Comparison of ENCODE assay signal across 20 cellular contexts in the genomic region with DNA sequence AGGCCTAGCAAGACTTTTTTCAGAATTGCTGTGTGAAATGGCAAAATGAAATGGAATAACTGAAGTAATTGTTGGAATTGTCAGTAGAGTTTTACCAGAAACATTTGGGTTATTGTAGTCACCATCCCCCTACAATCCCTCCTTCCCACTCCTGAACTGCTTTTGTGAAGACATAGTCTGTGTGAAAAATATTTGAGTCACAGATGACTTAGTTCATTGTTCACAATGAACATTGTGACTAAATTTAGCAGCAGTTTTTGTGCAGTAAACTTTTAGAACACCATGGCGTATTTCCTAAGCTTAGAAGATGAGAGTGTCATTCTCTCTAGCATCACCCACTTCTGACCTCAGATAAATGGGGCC. TPM values are rescaled to one million over a fixed set of nuclear protein-coding genes. Genes with fewer than 3 reads are reported as not detected.
"Had no signal": no experiment of that assay in that cellular context is flagged by ENCODE, and none has a peak within 500 bp of the region (broad histone marks: within the 10 kb centered on the region; RNA-seq: fewer than 3 reads in every experiment).

No MANE protein-coding gene starts in this region.

- H3K9me3 ChIP-seq: right lobe of liver, testis had no signal

- H3K4me1 ChIP-seq: testis had no signal

- H3K36me3 ChIP-seq: brain microvascular endothelial cell, right lobe of liver had no signal

- H3K4me1 Mint-ChIP-seq: natural killer cell had no signal

- H3K4me3 Mint-ChIP-seq: activated naive CD8-positive, alpha-beta T cell treated with anti-CD3 and anti-CD28 coated beads for 36 hours; activated T-cell treated with anti-CD3 and anti-CD28 coated beads, Interleukin-2, amount 50 U/mL, for 24 hours; endodermal cell; natural killer cell had no signal

- H3K27ac Mint-ChIP-seq: activated naive CD8-positive, alpha-beta T cell treated with anti-CD3 and anti-CD28 coated beads for 36 hours; activated T-cell treated with anti-CD3 and anti-CD28 coated beads, Interleukin-2, amount 50 U/mL, for 24 hours; endodermal cell; natural killer cell; progenitor cell of endocrine pancreas had no signal

- H3K27me3 ChIP-seq: brain microvascular endothelial cell, right lobe of liver, testis had no signal

- H3K27ac ChIP-seq: brain microvascular endothelial cell, right lobe of liver, testis had no signal

- H3K36me3 Mint-ChIP-seq: activated naive CD8-positive, alpha-beta T cell treated with anti-CD3 and anti-CD28 coated beads for 36 hours; natural killer cell had no signal

- H3K4me3 ChIP-seq: lung, right lobe of liver, testis had no signal

- FAIRE-seq: urothelium cell line had no signal

- ATAC-seq: activated CD4-positive, CD25-positive, alpha-beta regulatory T cell treated with anti-CD3 and anti-CD28 coated beads, Interleukin-2, amount 50 U/mL, for 24 hours; esophagus mucosa; left colon; natural killer cell; right lobe of liver; stimulated activated naive CD8-positive, alpha-beta T cell treated with anti-CD3 and anti-CD28 coated beads, Interleukin-15, Interleukin-2, amounts not matched to agents 100 U/mL and 50 U/mL, for 24 hours had no signal

- H3K9me3 Mint-ChIP-seq: activated naive CD8-positive, alpha-beta T cell treated with anti-CD3 and anti-CD28 coated beads for 36 hours; activated T-cell treated with anti-CD3 and anti-CD28 coated beads, Interleukin-2, amount 50 U/mL, for 24 hours; natural killer cell had no signal

- DNase-seq: activated effector memory CD4-positive, alpha-beta T cell treated with Interleukin-2 at 50 U/mL for 16 hours; activated naive CD8-positive, alpha-beta T cell treated with anti-CD3 and anti-CD28 coated beads for 36 hours; activated T-cell treated with anti-CD3 and anti-CD28 coated beads, Interleukin-2, amount 50 U/mL, for 24 hours; brain microvascular endothelial cell; endodermal cell; foreskin fibroblast; left colon; natural killer cell; right lobe of liver; stimulated activated CD4-positive, alpha-beta T cell treated with anti-CD3 and anti-CD28 coated beads, Interleukin-2, amount 100 ng/mL, for 48 hours; stimulated activated naive CD8-positive, alpha-beta T cell treated with anti-CD3 and anti-CD28 coated beads, Interleukin-15, Interleukin-2, amounts not matched to agents 100 U/mL and 50 U/mL, for 24 hours; testis had no signal

RNA-seq across cellular contexts. Expression of a gene that starts 11.0 kb away (rescaled TPM):
- total RNA-seq: activated naive CD8-positive, alpha-beta T cell treated with anti-CD3 and anti-CD28 coated beads for 36 hours; chondrocyte; dermis microvascular lymphatic vessel endothelial cell; endodermal cell; esophagus mucosa; left colon; lung; natural killer cell; progenitor cell of endocrine pancreas; right lobe of liver; T-helper 2 cell treated with Interferon-gamma antibody and Interleukin-4, amounts not matched to agents 100 ng/mL and 5 ng/mL, for 36 hours; testis had no signal
- polyA plus RNA-seq: lung had no signal
